1 cellular context compared by ENCODE assay signal in the genomic region with DNA sequence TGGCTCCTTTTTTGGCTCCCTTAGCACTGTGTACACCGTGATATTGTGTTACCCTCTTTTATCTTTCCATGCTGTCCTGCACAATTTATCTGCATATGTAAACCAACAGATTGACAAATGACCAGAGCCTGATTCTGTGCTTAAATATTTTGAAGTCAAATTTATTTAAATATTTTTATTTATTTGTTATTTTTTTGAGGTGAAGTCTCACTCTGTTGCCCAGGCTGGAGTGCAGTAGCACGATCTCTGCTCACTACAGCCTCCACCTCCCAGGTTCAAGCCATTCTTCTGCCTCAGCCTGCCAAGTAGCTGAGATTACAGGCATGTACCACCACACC.
A peak's percentile ranks its signal among the peaks of the same experiment; 100 is the strongest.
TF ChIP-seq lines count a peak whose summit lies in the region.

No MANE protein-coding gene starts in this region.

TF ChIP-seq in HepG2, 621 proteins besides CTCF, POLR2A, EP300 and RAD21:
- TF ChIP-seq, protein P1, sequence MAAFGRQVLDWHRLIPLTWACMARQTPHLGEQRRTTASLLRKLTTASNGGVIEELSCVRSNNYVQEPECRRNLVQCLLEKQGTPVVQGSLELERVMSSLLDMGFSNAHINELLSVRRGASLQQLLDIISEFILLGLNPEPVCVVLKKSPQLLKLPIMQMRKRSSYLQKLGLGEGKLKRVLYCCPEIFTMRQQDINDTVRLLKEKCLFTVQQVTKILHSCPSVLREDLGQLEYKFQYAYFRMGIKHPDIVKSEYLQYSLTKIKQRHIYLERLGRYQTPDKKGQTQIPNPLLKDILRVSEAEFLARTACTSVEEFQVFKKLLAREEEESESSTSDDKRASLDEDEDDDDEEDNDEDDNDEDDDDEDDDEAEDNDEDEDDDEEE (CRISPR knock-in tag; IDR thresholded peaks at IDR 0.05) = 0 out of 2 replicates have a peak, but pooled peaks have one; percentile 6
- TF ChIP-seq ZFP90 (CRISPR knock-in tag; IDR thresholded peaks at IDR 0.05; ENCODE audit: borderline replicate concordance) (0 out of 2 replicates have a peak, but pooled peaks have one; percentile 4), SMC3 (IDR thresholded peaks at IDR 0.05; ENCODE audit: low read length) (no peak), MEIS2 (CRISPR knock-in tag; IDR thresholded peaks at IDR 0.05) (no peak), TOPORS (CRISPR knock-in tag; IDR thresholded peaks at IDR 0.05) (peak; percentile 13; the same call in 1 of the 2 replicates), JARID2 (CRISPR knock-in tag; IDR thresholded peaks at IDR 0.05; ENCODE audit: insufficient replicate concordance) (no peak), PHF5A (CRISPR knock-in tag; IDR thresholded peaks at IDR 0.05; ENCODE audit: low read depth, unreplicated experiment) (no peak), SP2 (CRISPR knock-in tag; IDR thresholded peaks at IDR 0.05) (no peak), HDAC1 (CRISPR knock-in tag; IDR thresholded peaks at IDR 0.05) (no peak), PHF20 (CRISPR knock-in tag; IDR thresholded peaks at IDR 0.05) (no peak), ZIK1 (CRISPR knock-in tag; IDR thresholded peaks at IDR 0.05; ENCODE audit: borderline replicate concordance, low read depth) (no peak), SMYD3 (CRISPR knock-in tag; IDR thresholded peaks at IDR 0.05) (0 out of 2 replicates have a peak, but pooled peaks have one; percentile 8), EED (CRISPR knock-in tag; IDR thresholded peaks at IDR 0.05) (no peak), MTA3 (CRISPR knock-in tag; IDR thresholded peaks at IDR 0.05) (no peak), ZNF670 (CRISPR knock-in tag; IDR thresholded peaks at IDR 0.05; ENCODE audit: borderline replicate concordance) (no peak), MAZ (IDR thresholded peaks at IDR 0.05; ENCODE audit: borderline replicate concordance, low read depth, low read length) (no peak), MAZ (CRISPR knock-in tag; IDR thresholded peaks at IDR 0.05; ENCODE audit: low read depth) (no peak), ZMYM2 (CRISPR knock-in tag; IDR thresholded peaks at IDR 0.05) (no peak), RFXANK (CRISPR knock-in tag; IDR thresholded peaks at IDR 0.05) (no peak)
- TF ChIP-seq, protein P2, sequence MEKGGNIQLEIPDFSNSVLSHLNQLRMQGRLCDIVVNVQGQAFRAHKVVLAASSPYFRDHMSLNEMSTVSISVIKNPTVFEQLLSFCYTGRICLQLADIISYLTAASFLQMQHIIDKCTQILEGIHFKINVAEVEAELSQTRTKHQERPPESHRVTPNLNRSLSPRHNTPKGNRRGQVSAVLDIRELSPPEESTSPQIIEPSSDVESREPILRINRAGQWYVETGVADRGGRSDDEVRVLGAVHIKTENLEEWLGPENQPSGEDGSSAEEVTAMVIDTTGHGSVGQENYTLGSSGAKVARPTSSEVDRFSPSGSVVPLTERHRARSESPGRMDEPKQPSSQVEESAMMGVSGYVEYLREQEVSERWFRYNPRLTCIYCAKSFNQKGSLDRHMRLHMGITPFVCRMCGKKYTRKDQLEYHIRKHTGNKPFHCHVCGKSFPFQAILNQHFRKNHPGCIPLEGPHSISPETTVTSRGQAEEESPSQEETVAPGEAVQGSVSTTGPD (CRISPR knock-in tag; IDR thresholded peaks at IDR 0.05) = 0 out of 2 replicates have a peak, but pooled peaks have one; percentile 1
- TF ChIP-seq, protein P3, sequence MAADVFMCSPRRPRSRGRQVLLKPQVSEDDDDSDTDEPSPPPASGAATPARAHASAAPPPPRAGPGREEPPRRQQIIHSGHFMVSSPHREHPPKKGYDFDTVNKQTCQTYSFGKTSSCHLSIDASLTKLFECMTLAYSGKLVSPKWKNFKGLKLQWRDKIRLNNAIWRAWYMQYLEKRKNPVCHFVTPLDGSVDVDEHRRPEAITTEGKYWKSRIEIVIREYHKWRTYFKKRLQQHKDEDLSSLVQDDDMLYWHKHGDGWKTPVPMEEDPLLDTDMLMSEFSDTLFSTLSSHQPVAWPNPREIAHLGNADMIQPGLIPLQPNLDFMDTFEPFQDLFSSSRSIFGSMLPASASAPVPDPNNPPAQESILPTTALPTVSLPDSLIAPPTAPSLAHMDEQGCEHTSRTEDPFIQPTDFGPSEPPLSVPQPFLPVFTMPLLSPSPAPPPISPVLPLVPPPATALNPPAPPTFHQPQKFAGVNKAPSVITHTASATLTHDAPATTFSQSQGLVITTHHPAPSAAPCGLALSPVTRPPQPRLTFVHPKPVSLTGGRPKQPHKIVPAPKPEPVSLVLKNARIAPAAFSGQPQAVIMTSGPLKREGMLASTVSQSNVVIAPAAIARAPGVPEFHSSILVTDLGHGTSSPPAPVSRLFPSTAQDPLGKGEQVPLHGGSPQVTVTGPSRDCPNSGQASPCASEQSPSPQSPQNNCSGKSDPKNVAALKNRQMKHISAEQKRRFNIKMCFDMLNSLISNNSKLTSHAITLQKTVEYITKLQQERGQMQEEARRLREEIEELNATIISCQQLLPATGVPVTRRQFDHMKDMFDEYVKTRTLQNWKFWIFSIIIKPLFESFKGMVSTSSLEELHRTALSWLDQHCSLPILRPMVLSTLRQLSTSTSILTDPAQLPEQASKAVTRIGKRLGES (CRISPR knock-in tag; IDR thresholded peaks at IDR 0.05; ENCODE audit: borderline replicate concordance) = no peak
- TF ChIP-seq, protein P4, sequence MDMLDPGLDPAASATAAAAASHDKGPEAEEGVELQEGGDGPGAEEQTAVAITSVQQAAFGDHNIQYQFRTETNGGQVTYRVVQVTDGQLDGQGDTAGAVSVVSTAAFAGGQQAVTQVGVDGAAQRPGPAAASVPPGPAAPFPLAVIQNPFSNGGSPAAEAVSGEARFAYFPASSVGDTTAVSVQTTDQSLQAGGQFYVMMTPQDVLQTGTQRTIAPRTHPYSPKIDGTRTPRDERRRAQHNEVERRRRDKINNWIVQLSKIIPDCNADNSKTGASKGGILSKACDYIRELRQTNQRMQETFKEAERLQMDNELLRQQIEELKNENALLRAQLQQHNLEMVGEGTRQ (IDR thresholded peaks at IDR 0.05; ENCODE audit: low read depth, low read length) = no peak
- TF ChIP-seq, protein P4 (CRISPR knock-in tag; IDR thresholded peaks at IDR 0.05; ENCODE audit: borderline replicate concordance) = no peak
- TF ChIP-seq, protein P5, sequence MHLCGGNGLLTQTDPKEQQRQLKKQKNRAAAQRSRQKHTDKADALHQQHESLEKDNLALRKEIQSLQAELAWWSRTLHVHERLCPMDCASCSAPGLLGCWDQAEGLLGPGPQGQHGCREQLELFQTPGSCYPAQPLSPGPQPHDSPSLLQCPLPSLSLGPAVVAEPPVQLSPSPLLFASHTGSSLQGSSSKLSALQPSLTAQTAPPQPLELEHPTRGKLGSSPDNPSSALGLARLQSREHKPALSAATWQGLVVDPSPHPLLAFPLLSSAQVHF (CRISPR knock-in tag; IDR thresholded peaks at IDR 0.05) = no peak
